8 cellular contexts compared by ENCODE assay signal in genomic region chr6:155314092-155314772, GRCh38. TPM values are rescaled to one million over a fixed set of nuclear protein-coding genes. Genes with fewer than 3 reads are reported as not detected.
DNase-seq lines count a peak whose midpoint lies in the region; ATAC-seq and TF ChIP-seq lines count a peak whose summit lies in the region.

TSS of gene TFB1M (minus strand) at chr6:155314484. CDS start at chr6:155314428, 56 bp downstream.

- peaks cover 37% of the 10 kb centered on the region for H3K36me3 ChIP-seq in HUES64 (ENCODE audit: insufficient read depth, low read length)
- peaks cover 36% of the 10 kb centered on the region for H3K36me3 ChIP-seq in OCI-LY7 (ENCODE audit: insufficient read depth, low read length)

- H2AFZ ChIP-seq in OCI-LY7 (ENCODE audit: low read length) = peak within 1 kb of the TSS; percentile 79

- under 1% methylated on average over 51 of the region's 52 CpGs for WGBS in HUES64

- CTCF ChIA-PET in OCI-LY7 (lab: Charles Lee; ENCODE audit: unreplicated experiment) = interaction anchor here (0.5 to 1.8 kb wide), 2 partner anchors 13 to 585 kb away, joined by 3 to 4 read pairs; no protein-coding TSS in a partner anchor

- H3K27ac ChIP-seq in HUES64 (ENCODE audit: low read depth, low read length) = peak within 1 kb of the TSS; percentile 87
- peak within 1 kb of the TSS; percentile 89 for H3K27ac ChIP-seq in OCI-LY7 (ENCODE audit: low read depth, low read length, poor library complexity, severe bottlenecking)

- H3K4me1 ChIP-seq in HUES64 (ENCODE audit: insufficient read depth, low read length) (peaks cover 16% of the 10 kb centered on the region; the same call in 1 of the 2 replicates), OCI-LY7 (ENCODE audit: insufficient read depth, low read length, poor library complexity, severe bottlenecking) (peaks cover 28% of the 10 kb centered on the region)

- peaks cover 27% of the 10 kb centered on the region; the same call in 1 of the 2 replicates for H3K79me2 ChIP-seq in OCI-LY7 (ENCODE audit: insufficient read depth, low read depth, low read length)

- no peaks in the 10 kb centered on the region for H3K9me3 ChIP-seq in HUES64 (ENCODE audit: insufficient read depth, low read depth, low read length)
- H3K9me3 ChIP-seq in OCI-LY7 (ENCODE audit: low read length) = no peaks in the 10 kb centered on the region

- peak; percentile 93 for ATAC-seq in GM21447 (IDR thresholded peaks at IDR 0.05; ENCODE audit: unreplicated experiment)

- no peak for TF ChIP-seq CTCF in OCI-LY7 (conservative IDR thresholded peaks at IDR 0.05; ENCODE audit: low read length)

- DNase-seq in D341Med (ENCODE audit: low spot score) (peak; percentile 94), OCI-LY7 (ENCODE audit: low spot score) (peak; percentile 99), activated T-cell treated with anti-CD3 and anti-CD28 coated beads for 24 hours (ENCODE audit: low read depth) (peak; percentile 99), epidermal melanocyte (ENCODE audit: insufficient read length, low spot score) (peak; percentile 45), middle frontal gyrus (ENCODE audit: extremely low spot score, low spot score) (peak; percentile 97)
- peak; percentile 94 to 98 for DNase-seq in stimulated activated CD8-positive, alpha-beta memory T cell treated with anti-CD3 and anti-CD28 coated beads, Interleukin-2, amount 100 ng/mL, for 48 hours (ENCODE audit: low read depth in 2 of 2)

- BruUV-seq in OCI-LY7 (replicated peaks; lab: Mats Ljungman, UMichigan) = no TSS peak

- H3K27me3 ChIP-seq in HUES64 (ENCODE audit: insufficient read depth, low read length) = no peaks in the 10 kb centered on the region

- H3K4me3 ChIP-seq in HUES64 (ENCODE audit: low read length) = peak within 1 kb of the TSS; percentile 97
- H3K4me3 ChIP-seq in OCI-LY7 (ENCODE audit: low read depth, low read length, poor library complexity, severe bottlenecking) = peak within 1 kb of the TSS; percentile 85

- H3K9ac ChIP-seq in HUES64 (ENCODE audit: low read depth, low read length) = peak within 1 kb of the TSS; percentile 92

- peak within 1 kb of the TSS; percentile 75 for H3K4me2 ChIP-seq in OCI-LY7 (ENCODE audit: low read length)

- intact Hi-C loops in OCI-LY7 (cut with micrococcal nuclease; ENCODE audit: unreplicated experiment) = loop anchor here (2.0 to 10.0 kb wide), 3 partner anchors 133 to 1381 kb away; no protein-coding TSS in a partner anchor

- H4K20me1 ChIP-seq in OCI-LY7 (ENCODE audit: insufficient read depth, low read length) = no peaks in the 10 kb centered on the region

- H3K9me2 ChIP-seq in OCI-LY7 (ENCODE audit: insufficient read depth, low read length) = no peaks in the 10 kb centered on the region

- POLR2A ChIA-PET in OCI-LY7 (lab: Charles Lee) = interaction anchor here (0.5 to 3.4 kb wide), 18 partner anchors 12 to 1961 kb away, joined by 3 to 14 read pairs (median 4); no protein-coding TSS in a partner anchor

RNA-seq across cellular contexts. Expression of gene TFB1M, which starts in this region (rescaled TPM):
- 20.7 TPM for polyA plus RNA-seq in HUES64 (2013, experiment 1 of 2)
- polyA plus RNA-seq in HUES64 (2013, experiment 2 of 2) = 18.4 TPM
- 33.0 and 34.8 TPM in 2 replicates for total RNA-seq in OCI-LY7 (2014; rRNA removed; shearing (Covaris generic))
- 52.8 and 62.8 TPM in 2 replicates for total RNA-seq in OCI-LY7 (2022)

Comparison
In these comparisons a context has a peak if more than half of its experiments do, and no peak if none do; other contexts are left out.
1. Peak in every context shown above with its lines: DNase-seq, ATAC-seq, H3K4me3 ChIP-seq and H3K27ac ChIP-seq.
2. DNase-seq: peak in every context shown above with its lines; median percentile 99 in OCI-LY7; 99 in activated T-cell treated with anti-CD3 and anti-CD28 coated beads for 24 hours; 97 in middle frontal gyrus; 96 in stimulated activated CD8-positive, alpha-beta memory T cell treated with anti-CD3 and anti-CD28 coated beads, Interleukin-2, amount 100 ng/mL, for 48 hours; 94 in D341Med; 45 in epidermal melanocyte.